Comparison of ENCODE assay signal across 20 cellular contexts in genomic region chr18:40875101-40875500, GRCh38.
DNase-seq lines count a peak whose midpoint lies in the region; ATAC-seq, FAIRE-seq and TF ChIP-seq lines count a peak whose summit lies in the region.
"Had no signal": no experiment of that assay in that cellular context is flagged by ENCODE, and none has a peak within 500 bp of the region (broad histone marks: within the 10 kb centered on the region; RNA-seq: fewer than 3 reads in every experiment).

No MANE protein-coding gene starts in this region.

- no peak for DNase-seq in A549 (ENCODE audit: low read depth in 1 of 2, low spot score in 1 of 2)
- DNase-seq in GM23338 (ENCODE audit: low spot score), result no peak
- no peak for DNase-seq in RWPE2 (ENCODE audit: low spot score)
- peak; percentile 2 for DNase-seq in left kidney (ENCODE audit: low read depth, low spot score)
- DNase-seq in NCI-H2196 treated with DMSO at 0.1 percent for 48 hours (lab: John Stamatoyannopoulos, UW; ENCODE audit: unreplicated experiment), result no peak
- DNase-seq in NCI-H128 (lab: John Stamatoyannopoulos, UW; ENCODE audit: unreplicated experiment), result no peak
- DNase-seq in activated CD4-positive, alpha-beta T cell treated with anti-CD3 and anti-CD28 coated beads, Interleukin-2, amount 50 U/mL, for 4 hours, result no peak
- DNase-seq: ACHN, DND-41, NCI-H187, NCI-H2107, NCI-H2227 treated with DMSO at 0.1 percent for 48 hours, NCI-H524, PC-9 had no signal

- H3K27ac ChIP-seq in A549 (0 out of 6 replicates have a peak overlapping the region, but pooled peaks of 1 of the 2 experiments have one; percentile 14), GM23338 (ENCODE audit: low read depth) (no peak overlapping the region), RWPE2 (ENCODE audit: poor library complexity, severe bottlenecking) (peak overlapping the region; percentile 94)
- H3K27ac ChIP-seq: C4-2B, KMS-11, PC-9, RWPE1 had no signal

- H3K79me2 ChIP-seq in GM23338 (replicated peaks; ENCODE audit: insufficient read depth), result no peaks in the 10 kb centered on the region

- TF ChIP-seq CTCF in A549 (IDR thresholded peaks at IDR 0.05) (no peak), GM23338 (conservative IDR thresholded peaks at IDR 0.05; ENCODE audit: low read depth in 2 of 2) (no peak), RWPE2 (IDR thresholded peaks at IDR 0.05; ENCODE audit: poor library complexity, severe bottlenecking) (no peak)

- no peaks in the 10 kb centered on the region for H3K27me3 Mint-ChIP-seq in GM23338 (ENCODE audit: insufficient read depth, low read depth, poor library complexity)

- peaks cover 10% of the 10 kb centered on the region; the same call in 2 of the 3 replicates for H3K4me1 ChIP-seq in A549
- peaks cover 30% of the 10 kb centered on the region for H3K4me1 ChIP-seq in GM23338 (ENCODE audit: insufficient read depth)
- H3K4me1 ChIP-seq in RWPE2 (ENCODE audit: insufficient read depth, poor library complexity, severe bottlenecking), result peaks cover 50% of the 10 kb centered on the region

- H3K36me3 ChIP-seq in GM23338 (ENCODE audit: insufficient read depth) (no peaks in the 10 kb centered on the region), RWPE2 (ENCODE audit: low read depth) (no peaks in the 10 kb centered on the region)

- H3K9me2 ChIP-seq in GM23338 (ENCODE audit: insufficient read depth), result peaks cover 6% of the 10 kb centered on the region; the same call in 1 of the 2 replicates

- H3K4me3 ChIP-seq in A549 (no peak overlapping the region), GM23338 (no peak overlapping the region), RWPE2 (ENCODE audit: severe bottlenecking) (no peak overlapping the region)
- H3K4me3 ChIP-seq: PC-9 had no signal

- H3K36me3 Mint-ChIP-seq in GM23338 (ENCODE audit: low read depth), result no peaks in the 10 kb centered on the region

- TF ChIP-seq EP300 in A549 (IDR thresholded peaks at IDR 0.05), result no peak

- no peaks in the 10 kb centered on the region for H3F3A ChIP-seq in GM23338 (replicated peaks; ENCODE audit: low read depth)

- H3K4me3 Mint-ChIP-seq in GM23338, result no peak overlapping the region

- no peak for TF ChIP-seq POLR2A in A549 (IDR thresholded peaks at IDR 0.05; ENCODE audit: low read length)

- H2AFZ ChIP-seq in GM23338, result peak overlapping the region; percentile 21; the same call in 1 of the 2 replicates
- H2AFZ ChIP-seq: PC-9 had no signal

- TF ChIP-seq RAD21 in A549 (conservative IDR thresholded peaks at IDR 0.05 in 1 of 2, IDR thresholded peaks at IDR 0.05 in 1 of 2), result no peak

- POLR2A ChIA-PET in A549 (lab: Yijun Ruan, JAX), result no interaction called here

- peaks cover 34% of the 10 kb centered on the region for H3K4me1 Mint-ChIP-seq in GM23338

- CTCF ChIA-PET in A549 (lab: Yijun Ruan, JAX), result no interaction called here

- H4K20me1 ChIP-seq in GM23338 (replicated peaks; ENCODE audit: insufficient read depth), result no peaks in the 10 kb centered on the region

- WGBS in A549 (ENCODE audit: missing lambda C conversion rate), result 30% methylated on average over 4 of the region's 4 CpGs

- peak overlapping the region; percentile 17; the same call in 1 of the 3 replicates for H3K4me2 ChIP-seq in A549
- H3K4me2 ChIP-seq in GM23338, result no peak overlapping the region
- H3K4me2 ChIP-seq: KMS-11, PC-9 had no signal

- FAIRE-seq in A549 (lab: Jason Lieb, UNC), result no peak
- FAIRE-seq: G401.6 had no signal

- no peaks in the 10 kb centered on the region for H3K27me3 ChIP-seq in GM23338 (ENCODE audit: insufficient read depth)
- no peaks in the 10 kb centered on the region for H3K27me3 ChIP-seq in RWPE2 (ENCODE audit: insufficient read depth, poor library complexity, severe bottlenecking)

- H3K27ac Mint-ChIP-seq in GM23338, result no peak overlapping the region; the same call in 1 of the 2 replicates

- H3K9me3 ChIP-seq in A549, result no peaks in the 10 kb centered on the region
- H3K9me3 ChIP-seq in RWPE2 (ENCODE audit: severe bottlenecking), result no peaks in the 10 kb centered on the region

- ATAC-seq in A549 (no peak), GM23338 (peak; percentile 25; the same call in 1 of the 3 replicates), RWPE2 (ENCODE audit: low read depth) (no peak), HG03135 (IDR thresholded peaks at IDR 0.05; ENCODE audit: unreplicated experiment) (no peak)
- ATAC-seq: HCT116 had no signal

- H3K9me3 Mint-ChIP-seq in GM23338, result no peaks in the 10 kb centered on the region

TF ChIP-seq in A549, 52 proteins besides CTCF, POLR2A, EP300 and RAD21 (continues in another document):
- TF ChIP-seq ATOH8 (CRISPR knock-in tag; IDR thresholded peaks at IDR 0.05; ENCODE audit: low read depth) (no peak), TFCP2L1 (CRISPR knock-in tag; IDR thresholded peaks at IDR 0.05) (no peak), HOXB5 (CRISPR knock-in tag; IDR thresholded peaks at IDR 0.05) (no peak), BCL3 (IDR thresholded peaks at IDR 0.05) (no peak), NFE2L2 (conservative IDR thresholded peaks at IDR 0.05; ENCODE audit: low read length) (no peak), MAFK (IDR thresholded peaks at IDR 0.05; ENCODE audit: partially characterized antibody) (no peak), PHF8 (IDR thresholded peaks at IDR 0.05; ENCODE audit: borderline replicate concordance, low read depth) (no peak), HOXA7 (CRISPR knock-in tag; IDR thresholded peaks at IDR 0.05) (no peak), E2F6 (IDR thresholded peaks at IDR 0.05; ENCODE audit: borderline replicate concordance, low read depth) (no peak), HEYL (CRISPR knock-in tag; IDR thresholded peaks at IDR 0.05) (no peak), CBX8 (IDR thresholded peaks at IDR 0.05) (no peak), TP53 (CRISPR knock-in tag; IDR thresholded peaks at IDR 0.05) (no peak), GATA3 (IDR thresholded peaks at IDR 0.05; ENCODE audit: borderline replicate concordance) (no peak)

TF ChIP-seq in GM23338, 12 proteins besides CTCF, POLR2A, EP300 and RAD21:
- no peak for TF ChIP-seq STAT1 (IDR thresholded peaks at IDR 0.05; ENCODE audit: unreplicated experiment)
